ENCODE assay signal across 12 cellular contexts in the genomic region with DNA sequence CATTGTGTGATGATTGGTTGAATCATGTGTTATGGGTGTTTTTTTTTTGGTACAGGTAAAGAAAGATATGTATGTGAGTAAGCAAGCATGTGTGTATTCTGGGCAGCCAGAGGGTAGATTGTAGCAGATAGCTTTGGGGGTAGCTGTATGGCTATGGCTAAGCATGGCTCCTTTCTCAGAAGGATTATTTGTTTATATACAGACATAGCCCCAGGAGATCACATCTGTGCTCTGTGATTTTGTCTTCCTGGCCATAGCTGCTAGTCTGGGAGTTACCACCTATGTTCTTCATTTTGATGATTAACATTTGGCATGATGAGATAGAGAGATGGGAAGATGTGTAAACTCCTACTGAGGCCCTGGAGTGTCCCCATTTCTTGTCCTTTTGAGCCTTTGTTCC.
"Had no signal": no experiment of that assay in that cellular context is flagged by ENCODE, and none has a peak within 500 bp of the region (broad histone marks: within the 10 kb centered on the region; RNA-seq: fewer than 3 reads in every experiment).

No MANE protein-coding gene starts in this region.

- H3K4me3 Mint-ChIP-seq: naive thymus-derived CD4-positive, alpha-beta T cell; nephron progenitor cell had no signal

- H3K4me3 ChIP-seq: colonic mucosa, smooth muscle cell had no signal

- H3K36me3 ChIP-seq: colonic mucosa, neutrophil had no signal

- H3K36me3 Mint-ChIP-seq: naive thymus-derived CD4-positive, alpha-beta T cell had no signal

- H3K9me3 Mint-ChIP-seq: nephron progenitor cell had no signal

- H3K9me3 ChIP-seq: colonic mucosa, neutrophil had no signal

- ATAC-seq: naive thymus-derived CD4-positive, alpha-beta T cell had no signal

- H3K4me1 ChIP-seq: colonic mucosa had no signal

- H3K27ac Mint-ChIP-seq: naive thymus-derived CD4-positive, alpha-beta T cell; nephron progenitor cell had no signal

- H3K27ac ChIP-seq: colonic mucosa, neutrophil had no signal

- DNase-seq: erythroblast; foreskin melanocyte; islet precursor cell; mesendoderm; naive thymus-derived CD4-positive, alpha-beta T cell; nephron progenitor cell; stimulated activated CD4-positive, alpha-beta T cell treated with anti-CD3 and anti-CD28 coated beads, Interleukin-2, amount 100 ng/mL, for 48 hours; stimulated activated naive CD4-positive, alpha-beta T cell treated with Interleukin-2 at 50 U/mL for 16 hours; trophoblast cell had no signal

- H3K4me1 Mint-ChIP-seq: naive thymus-derived CD4-positive, alpha-beta T cell; nephron progenitor cell had no signal

- H3K27me3 ChIP-seq: colonic mucosa, neutrophil had no signal
